ENCODE assay signal across 10 cellular contexts in the genomic region with DNA sequence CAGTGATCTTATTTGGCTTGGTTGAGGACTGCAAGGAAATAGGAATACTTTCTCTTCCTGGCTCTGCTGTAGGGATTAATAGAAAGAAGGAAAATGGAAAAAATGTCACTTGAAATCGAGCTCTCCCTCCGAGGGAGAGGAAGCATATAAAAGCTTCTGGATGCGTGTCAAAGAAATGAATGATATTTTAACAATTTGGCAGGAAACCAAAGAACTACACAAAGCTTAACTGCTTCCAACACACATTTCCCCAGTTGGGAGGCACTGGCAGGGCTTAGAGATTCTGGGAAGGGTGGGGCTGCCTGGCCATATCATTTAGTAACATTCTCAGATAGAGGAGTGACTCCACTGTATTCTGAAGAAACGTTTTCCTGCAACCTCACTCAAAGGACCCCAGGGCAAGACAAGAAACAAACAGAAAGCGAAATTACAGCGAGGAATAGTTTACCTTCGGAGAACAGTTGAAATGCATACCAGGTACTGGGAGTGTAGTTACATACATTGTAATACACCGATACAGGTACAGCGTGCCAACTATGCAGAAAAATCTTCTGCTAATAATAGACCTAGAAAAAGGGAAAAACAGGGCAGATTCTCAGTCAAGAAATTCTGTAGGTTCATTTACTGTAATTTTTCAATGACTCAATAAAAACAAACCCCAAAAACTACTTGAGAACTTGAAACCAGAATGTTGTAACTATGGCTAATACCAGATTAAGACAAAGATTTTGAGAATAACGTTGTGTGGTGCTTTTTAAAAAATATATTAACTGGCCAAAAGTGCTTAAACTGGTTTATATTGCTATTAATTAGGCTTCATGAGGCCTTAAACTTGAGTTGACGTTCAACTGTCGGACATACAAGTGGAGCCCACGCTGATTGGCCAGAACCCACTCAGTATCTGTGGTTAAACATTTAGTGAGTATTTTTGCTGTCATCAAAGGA.
DNase-seq lines count a peak whose midpoint lies in the region; ATAC-seq and TF ChIP-seq lines count a peak whose summit lies in the region.
"Had no signal": no experiment of that assay in that cellular context is flagged by ENCODE, and none has a peak within 500 bp of the region (broad histone marks: within the 10 kb centered on the region; RNA-seq: fewer than 3 reads in every experiment).

No MANE protein-coding gene starts in this region.

- DNase-seq in A673 (ENCODE audit: low spot score): peak; percentile 85
- peak; percentile 85 for DNase-seq in choroid plexus epithelial cell (ENCODE audit: low read depth)
- no peak for DNase-seq in mucosa of descending colon
- no peak for DNase-seq in neural progenitor cell (ENCODE audit: low spot score)
- no peak for DNase-seq in T1000 (lab: John Stamatoyannopoulos, UW)
- DNase-seq: activated CD4-positive, alpha-beta T cell treated with anti-CD3 and anti-CD28 coated beads for 36 hours had no signal

- no peaks in the 10 kb centered on the region for H3K27me3 ChIP-seq in A673 (replicated peaks; ENCODE audit: insufficient read depth, low read depth, low read length, poor library complexity)
- no peaks in the 10 kb centered on the region for H3K27me3 ChIP-seq in neural progenitor cell

- H3K9ac ChIP-seq in neural progenitor cell: no peak overlapping the region

- POLR2A ChIA-PET in A673 (lab: Charles Lee; ENCODE audit: low non-redundant PET): no interaction called here

- no peaks in the 10 kb centered on the region for H3K36me3 Mint-ChIP-seq in neural progenitor cell

- peaks cover 49% of the 10 kb centered on the region for H3K4me1 ChIP-seq in A673 (ENCODE audit: insufficient read depth, low read length, poor library complexity, severe bottlenecking)
- peaks cover 11% of the 10 kb centered on the region for H3K4me1 ChIP-seq in mucosa of descending colon (ENCODE audit: low read depth)
- no peaks in the 10 kb centered on the region for H3K4me1 ChIP-seq in neural progenitor cell

- no peak overlapping the region for H3K27ac Mint-ChIP-seq in neural progenitor cell
- H3K27ac Mint-ChIP-seq: activated CD4-positive, alpha-beta T cell treated with anti-CD3 and anti-CD28 coated beads for 36 hours; memory B cell had no signal

- no peak overlapping the region for H3K4me2 ChIP-seq in neural progenitor cell

- ATAC-seq in mucosa of descending colon: peak; percentile 82
- no peak for ATAC-seq in GM21529 (IDR thresholded peaks at IDR 0.05; ENCODE audit: unreplicated experiment)
- no peak for ATAC-seq in GM18873 (IDR thresholded peaks at IDR 0.05; ENCODE audit: low FRiP score, unreplicated experiment)
- ATAC-seq: activated CD4-positive, alpha-beta T cell treated with anti-CD3 and anti-CD28 coated beads for 36 hours had no signal

- H3K4me3 Mint-ChIP-seq in neural progenitor cell: no peak overlapping the region
- H3K4me3 Mint-ChIP-seq: activated CD4-positive, alpha-beta T cell treated with anti-CD3 and anti-CD28 coated beads for 36 hours; memory B cell had no signal

- H4K20me1 ChIP-seq in neural progenitor cell (ENCODE audit: low read depth): no peaks in the 10 kb centered on the region

- H3K9me3 ChIP-seq in A673 (ENCODE audit: low read depth, low read length, poor library complexity, severe bottlenecking) (no peaks in the 10 kb centered on the region), mucosa of descending colon (no peaks in the 10 kb centered on the region), neural progenitor cell (ENCODE audit: low read depth) (no peaks in the 10 kb centered on the region)

- H3F3A ChIP-seq in neural progenitor cell (ENCODE audit: low read depth): no peaks in the 10 kb centered on the region

- BruUV-seq in A673 (replicated peaks; lab: Mats Ljungman, UMichigan): no TSS peak

- no peak for TF ChIP-seq EP300 in Ishikawa (IDR thresholded peaks at IDR 0.05; ENCODE audit: borderline replicate concordance)

- no peak overlapping the region for H3K4me3 ChIP-seq in A673 (ENCODE audit: low read depth, low read length, poor library complexity, severe bottlenecking)
- H3K4me3 ChIP-seq in choroid plexus epithelial cell (ENCODE audit: low read depth, low read length): no peak overlapping the region
- H3K4me3 ChIP-seq in mucosa of descending colon: no peak overlapping the region
- H3K4me3 ChIP-seq in neural progenitor cell: no peak overlapping the region

- H3K79me2 ChIP-seq in neural progenitor cell (ENCODE audit: low read depth): no peaks in the 10 kb centered on the region

- no peaks in the 10 kb centered on the region for H3K27me3 Mint-ChIP-seq in neural progenitor cell (ENCODE audit: insufficient read depth, low read depth)
- H3K27me3 Mint-ChIP-seq: activated CD4-positive, alpha-beta T cell treated with anti-CD3 and anti-CD28 coated beads for 36 hours; memory B cell had no signal

- no peaks in the 10 kb centered on the region for H3K9me3 Mint-ChIP-seq in neural progenitor cell
- H3K9me3 Mint-ChIP-seq: memory B cell had no signal

- H2AFZ ChIP-seq in neural progenitor cell (replicated peaks): no peak overlapping the region

- no peaks in the 10 kb centered on the region for H3K36me3 ChIP-seq in A673 (ENCODE audit: insufficient read depth, low read length, poor library complexity, severe bottlenecking)
- H3K36me3 ChIP-seq in mucosa of descending colon (ENCODE audit: low read depth): no peaks in the 10 kb centered on the region
- no peaks in the 10 kb centered on the region for H3K36me3 ChIP-seq in neural progenitor cell

- intact Hi-C loops in A673 (cut with micrococcal nuclease; ENCODE audit: unreplicated experiment) (no loop called here), mucosa of descending colon (cut with DNase I, micrococcal nuclease) (no loop called here)

- no peak for TF ChIP-seq CTCF in A673 (conservative IDR thresholded peaks at IDR 0.05; ENCODE audit: low read depth, low read length)
- TF ChIP-seq CTCF in choroid plexus epithelial cell (conservative IDR thresholded peaks at IDR 0.05; ENCODE audit: low read depth, low read length): no peak
- no peak for TF ChIP-seq CTCF in mucosa of descending colon (IDR thresholded peaks at IDR 0.05)
- TF ChIP-seq CTCF in neural progenitor cell (IDR thresholded peaks at IDR 0.05): no peak

- CTCF ChIA-PET in A673 (lab: Charles Lee): no interaction called here

- peak overlapping the region; percentile 25 for H3K27ac ChIP-seq in A673 (ENCODE audit: low read depth, low read length, poor library complexity, severe bottlenecking)
- no peak overlapping the region for H3K27ac ChIP-seq in neural progenitor cell

- TF ChIP-seq RAD21 in Ishikawa (IDR thresholded peaks at IDR 0.05; ENCODE audit: low read depth): no peak

- peaks cover 2% of the 10 kb centered on the region for H3K4me1 Mint-ChIP-seq in neural progenitor cell

TF ChIP-seq in Ishikawa, 13 proteins besides CTCF, POLR2A, EP300 and RAD21:
- TF ChIP-seq TEAD4 (IDR thresholded peaks at IDR 0.05) (peak; percentile 45; the same call in 1 of the 2 replicates), NFIC (IDR thresholded peaks at IDR 0.05) (peak; percentile 65), EGR1 (IDR thresholded peaks at IDR 0.05) (no peak)

Comparison
In these comparisons a context has a peak if more than half of its experiments do, and no peak if none do; other contexts are left out.
1. DNase-seq: peak in A673 (single experiment) and choroid plexus epithelial cell (single experiment); none in mucosa of descending colon (0 of 3), neural progenitor cell (single experiment) and T1000 (single experiment).